10 cellular contexts compared by ENCODE assay signal in the genomic region with DNA sequence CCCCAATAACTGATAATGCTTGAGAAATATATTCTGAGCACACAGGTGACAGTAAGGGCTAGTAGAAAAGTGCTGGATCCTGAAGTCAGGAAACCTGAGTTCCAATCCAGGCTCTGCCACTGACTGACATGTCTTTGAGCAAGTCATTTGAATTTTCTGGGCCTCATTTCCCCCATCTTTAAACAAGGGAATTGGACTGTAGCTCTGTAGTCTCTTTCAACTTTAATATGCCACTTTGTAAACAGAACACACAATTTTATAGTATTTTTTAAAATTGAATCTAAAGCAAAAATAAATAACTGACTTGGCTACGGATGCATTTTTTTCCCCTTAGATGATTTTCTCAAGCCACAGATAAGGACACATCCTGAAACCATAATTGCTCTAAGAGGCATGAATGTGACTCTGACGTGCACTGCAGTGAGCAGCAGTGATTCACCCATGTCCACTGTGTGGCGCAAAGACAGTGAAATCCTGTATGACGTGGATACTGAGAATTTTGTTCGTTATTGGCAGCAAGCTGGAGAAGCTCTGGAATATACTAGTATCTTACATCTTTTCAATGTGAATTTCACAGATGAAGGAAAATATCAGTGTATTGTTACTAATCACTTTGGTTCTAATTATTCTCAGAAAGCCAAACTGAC. TPM values are rescaled to one million over a fixed set of nuclear protein-coding genes. Genes with fewer than 3 reads are reported as not detected.
DNase-seq lines count a peak whose midpoint lies in the region; ATAC-seq, FAIRE-seq and TF ChIP-seq lines count a peak whose summit lies in the region.
"Had no signal": no experiment of that assay in that cellular context is flagged by ENCODE, and none has a peak within 500 bp of the region (broad histone marks: within the 10 kb centered on the region; RNA-seq: fewer than 3 reads in every experiment).

No MANE protein-coding gene starts in this region.

- TF ChIP-seq CTCF in K562 (IDR thresholded peaks at IDR 0.05 in 2 of 3, conservative IDR thresholded peaks at IDR 0.05 in 1 of 3; ENCODE audit: insufficient read depth in 2 of 3, low read depth in 1 of 3, low read length in 3 of 3): peak in 2 of 3 experiments; percentile 26 to 32; a peak in 2 of 6 replicates
- TF ChIP-seq CTCF in suprapubic skin (IDR thresholded peaks at IDR 0.05): no peak

- in situ Hi-C loops in K562 (cut with MboI): no loop called here

- CTCF ChIA-PET in K562 (lab: Yijun Ruan, JAX; ENCODE audit: low intra/inter-chr PET ratio): no interaction called here

- ATAC-seq in K562: peak; percentile 55; the same call in 2 of the 3 replicates
- no peak for ATAC-seq in HG02884 (IDR thresholded peaks at IDR 0.05; ENCODE audit: unreplicated experiment)

- peaks cover 87% of the 10 kb centered on the region for H3K36me3 ChIP-seq in K562 (ENCODE audit: control insufficient read depth, insufficient read depth, low read length)
- peaks cover 67% of the 10 kb centered on the region for H3K36me3 ChIP-seq in skeletal muscle satellite cell (ENCODE audit: insufficient read depth, low read length)
- H3K36me3 ChIP-seq in suprapubic skin: peaks cover 87% of the 10 kb centered on the region

- no peaks in the 10 kb centered on the region for H3K79me2 ChIP-seq in K562 (ENCODE audit: control insufficient read depth, insufficient read depth, low read length)

- H3K27ac ChIP-seq in K562 (ENCODE audit: extremely low read depth, low read depth, low read length) (no peak overlapping the region), suprapubic skin (no peak overlapping the region)

- POLR2A ChIA-PET in K562 (lab: Yijun Ruan, JAX): interaction anchor here (1.0 kb wide), 1 partner anchor 24 kb away, joined by 3 read pairs; no protein-coding TSS in a partner anchor

- H3K9me3 ChIP-seq in K562 (replicated peaks; ENCODE audit: control insufficient read depth, insufficient read depth, low read depth, low read length) (no peaks in the 10 kb centered on the region), skeletal muscle satellite cell (replicated peaks; ENCODE audit: low read length) (no peaks in the 10 kb centered on the region), suprapubic skin (no peaks in the 10 kb centered on the region)

- no peak overlapping the region for H3K9ac ChIP-seq in K562 (ENCODE audit: insufficient read depth in 1 of 2, low read depth in 2 of 2, low read length in 2 of 2)
- H3K9ac ChIP-seq in skeletal muscle satellite cell (ENCODE audit: low read depth, low read length): peak overlapping the region; percentile 66

- no peak overlapping the region for H3K4me3 ChIP-seq in K562
- no peak overlapping the region for H3K4me3 ChIP-seq in skeletal muscle satellite cell (ENCODE audit: low read length)
- H3K4me3 ChIP-seq in suprapubic skin: no peak overlapping the region

- 52% methylated on average over 5 of the region's 5 CpGs for WGBS in K562 (ENCODE audit: insufficient coverage, low coverage, missing lambda C conversion rate)
- 67% methylated on average over 5 of the region's 5 CpGs for WGBS in suprapubic skin

- TF ChIP-seq EP300 in K562 (IDR thresholded peaks at IDR 0.05; ENCODE audit: low read length) (no peak), suprapubic skin (IDR thresholded peaks at IDR 0.05) (no peak)

- H2AFZ ChIP-seq in K562 (ENCODE audit: low read depth, low read length): no peak overlapping the region

- intact Hi-C loops in K562 (cut with micrococcal nuclease): no loop called here

- peak; percentile 60 for DNase-seq in H54 (ENCODE audit: insufficient read length, low spot score)
- peak in 2 of 4 experiments; percentile 23 to 29 for DNase-seq in K562 (ENCODE audit: extremely low read depth in 1 of 4, low spot score in 3 of 4)
- peak; percentile 88 for DNase-seq in hepatic stellate cell (ENCODE audit: low spot score)
- no peak for DNase-seq in NCI-H69 (lab: John Stamatoyannopoulos, UW)
- no peak for DNase-seq in NCI-H446 treated with DMSO at 0.1 percent for 48 hours (lab: John Stamatoyannopoulos, UW)
- DNase-seq in suprapubic skin (ENCODE audit: low spot score in 2 of 2): no peak
- DNase-seq: stimulated activated naive CD4-positive, alpha-beta T cell treated with Interleukin-2 at 50 U/mL for 16 hours had no signal

- FAIRE-seq in H54 (lab: Jason Lieb, UNC) (peak; percentile 99), K562 (lab: Jason Lieb, UNC) (peak; percentile 82)
- FAIRE-seq: frontal cortex had no signal

- H3K9me1 ChIP-seq in K562 (ENCODE audit: control insufficient read depth, insufficient read depth, low read length): no peaks in the 10 kb centered on the region

- TF ChIP-seq RAD21 in K562 (CRISPR knock-in tag; conservative IDR thresholded peaks at IDR 0.05 in 1 of 2, IDR thresholded peaks at IDR 0.05 in 1 of 2): peak; percentile 24 to 39; a peak in 2 of 4 replicates

- H3K4me2 ChIP-seq in K562 (ENCODE audit: insufficient read depth, low read length): no peak overlapping the region
- no peak overlapping the region for H3K4me2 ChIP-seq in skeletal muscle satellite cell (ENCODE audit: low read length)

- 0 out of 2 replicates have a peak, but pooled peaks cover 2% of the 10 kb centered on the region for H4K20me1 ChIP-seq in K562 (replicated peaks; ENCODE audit: control insufficient read depth, insufficient read depth, low read length)

- no TSS peak for BruUV-seq in K562 (replicated peaks; lab: Mats Ljungman, UMichigan)

- no peak for TF ChIP-seq POLR2A in H54 (IDR thresholded peaks at IDR 0.05; ENCODE audit: low read depth, low read length)
- TF ChIP-seq POLR2A in K562 (conservative IDR thresholded peaks at IDR 0.05): no peak
- TF ChIP-seq POLR2A in suprapubic skin (IDR thresholded peaks at IDR 0.05): no peak

- H3K4me1 ChIP-seq in K562 (replicated peaks in 1 of 2; ENCODE audit: control insufficient read depth in 2 of 2, insufficient read depth in 2 of 2, low read length in 2 of 2): no peaks in the 10 kb centered on the region
- peaks cover 10% of the 10 kb centered on the region for H3K4me1 ChIP-seq in skeletal muscle satellite cell (ENCODE audit: control insufficient read depth, insufficient read depth, low read length)
- H3K4me1 ChIP-seq in suprapubic skin: no peaks in the 10 kb centered on the region

- H3K27me3 ChIP-seq in K562 (ENCODE audit: control insufficient read depth in 2 of 2, insufficient read depth in 2 of 2, low read length in 2 of 2): no peaks in the 10 kb centered on the region
- H3K27me3 ChIP-seq in skeletal muscle satellite cell (ENCODE audit: control insufficient read depth, insufficient read depth, low read length): no peaks in the 10 kb centered on the region
- no peaks in the 10 kb centered on the region for H3K27me3 ChIP-seq in suprapubic skin

TF ChIP-seq in K562, 482 proteins besides CTCF, POLR2A, EP300 and RAD21 (continues in another document):
- TF ChIP-seq KDM1A (IDR thresholded peaks at IDR 0.05) (0 out of 4 replicates have a peak, but pooled peaks of 1 of the 2 experiments have one; percentile 37), RCOR1 (IDR thresholded peaks at IDR 0.05; ENCODE audit: borderline replicate concordance in 1 of 2, low read depth in 2 of 2, low read length in 2 of 2) (peak in 1 of 2 experiments; percentile 90; a peak in 2 of 4 replicates), CEBPG (CRISPR knock-in tag; IDR thresholded peaks at IDR 0.05) (peak; percentile 32; the same call in 1 of the 2 replicates), CEBPG (tag; conservative IDR thresholded peaks at IDR 0.05 in 1 of 2, IDR thresholded peaks at IDR 0.05 in 1 of 2) (peak in 1 of 2 experiments; percentile 79; a peak in 2 of 4 replicates), ZNF589 (CRISPR knock-in tag; IDR thresholded peaks at IDR 0.05; ENCODE audit: low read depth) (0 out of 2 replicates have a peak, but pooled peaks have one; percentile 78), EGR1 (conservative IDR thresholded peaks at IDR 0.05) (no peak), CREM (IDR thresholded peaks at IDR 0.05; ENCODE audit: low read depth) (peak; percentile 83)
- TF ChIP-seq, protein P1, sequence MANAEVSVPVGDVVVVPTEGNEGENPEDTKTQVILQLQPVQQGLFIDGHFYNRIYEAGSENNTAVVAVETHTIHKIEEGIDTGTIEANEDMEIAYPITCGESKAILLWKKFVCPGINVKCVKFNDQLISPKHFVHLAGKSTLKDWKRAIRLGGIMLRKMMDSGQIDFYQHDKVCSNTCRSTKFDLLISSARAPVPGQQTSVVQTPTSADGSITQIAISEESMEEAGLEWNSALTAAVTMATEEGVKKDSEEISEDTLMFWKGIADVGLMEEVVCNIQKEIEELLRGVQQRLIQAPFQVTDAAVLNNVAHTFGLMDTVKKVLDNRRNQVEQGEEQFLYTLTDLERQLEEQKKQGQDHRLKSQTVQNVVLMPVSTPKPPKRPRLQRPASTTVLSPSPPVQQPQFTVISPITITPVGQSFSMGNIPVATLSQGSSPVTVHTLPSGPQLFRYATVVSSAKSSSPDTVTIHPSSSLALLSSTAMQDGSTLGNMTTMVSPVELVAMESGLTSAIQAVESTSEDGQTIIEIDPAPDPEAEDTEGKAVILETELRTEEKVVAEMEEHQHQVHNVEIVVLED (CRISPR knock-in tag; IDR thresholded peaks at IDR 0.05): no peak

RNA-seq across cellular contexts. Expression of a gene that starts 37.0 kb away (rescaled TPM):
- 95.5 and 187 TPM in 2 replicates for total RNA-seq in K562 (2011; cell fraction: chromatin; rRNA removed; ENCODE audit: low replicate concordance)
- total RNA-seq in K562 (2011; cell fraction: nucleolus; rRNA removed): 53.9 and 56.3 TPM in 2 replicates
- total RNA-seq in K562 (2011; cell fraction: nucleoplasm; rRNA removed): 89.7 and 114 TPM in 2 replicates
- total RNA-seq in K562 (2014; rRNA removed): 6.2 and 11.8 TPM in 2 replicates
- total RNA-seq in K562 (2014; rRNA removed; fragmentation: Illumina TruSeq; extraction: Trizol): 17.9 and 23.7 TPM in 2 replicates
- 19.7 and 22.4 TPM in 2 replicates for total RNA-seq in K562 (2015; rRNA removed; fragmentation: Illumina TruSeq; extraction: Trizol)
- total RNA-seq in K562 (2021): 13.7 and 15.6 TPM in 2 replicates
- 28.1 and 28.5 TPM in 2 replicates for polyA plus RNA-seq in K562 (2011; rRNA removed)
- polyA plus RNA-seq in K562 (2011; cell fraction: cytosol; rRNA removed): 10.5 and 18.9 TPM in 2 replicates
- 41.4 and 45.7 TPM in 2 replicates for polyA plus RNA-seq in K562 (2011; cell fraction: nucleus; rRNA removed)
- polyA plus RNA-seq in K562 (2012): 5.2 and 6.4 TPM in 2 replicates
- 10.1 and 12.4 TPM in 2 replicates for polyA plus RNA-seq in K562 (2014; fragmentation: Illumina TruSeq; extraction: Trizol)
- polyA plus RNA-seq in K562 (2014; fragmentation: Nextera tagmentation; extraction: Ambion mirVana): 1 to 10 TPM; 1.8 to 3.3 TPM
- 8.5 and 11.5 TPM in 2 replicates for polyA plus RNA-seq in K562 (2014; rRNA removed)
- polyA minus RNA-seq in K562 (2011; rRNA and poly(A)+ RNA removed): 53.8 and 63.7 TPM in 2 replicates
- 16.4 and 17.7 TPM in 2 replicates for polyA minus RNA-seq in K562 (2011; cell fraction: cytosol; rRNA and poly(A)+ RNA removed)
- polyA minus RNA-seq in K562 (2011; cell fraction: nucleus; rRNA and poly(A)+ RNA removed): 23.0 and 42.1 TPM in 2 replicates
- 7.9 and 17.2 TPM in 2 replicates for total RNA-seq in skeletal muscle satellite cell (2012; rRNA removed)
- 10 to 100 TPM in 3 of 4 donors, 1 to 10 TPM in 1; 7.9 to 86.1 (median 22.0) TPM for total RNA-seq in suprapubic skin

Comparison
In these comparisons a context has a peak if more than half of its experiments do, and no peak if none do; other contexts are left out.
1. DNase-seq: peak in H54 (single experiment) and hepatic stellate cell (single experiment); none in NCI-H69 (single experiment), NCI-H446 treated with DMSO at 0.1 percent for 48 hours (single experiment) and suprapubic skin (0 of 2).
2. CTCF ChIP-seq: peak in K562 (2 of 3); none in suprapubic skin (0 of 2).